ENCODE assay signal across 15 cellular contexts in the genomic region with DNA sequence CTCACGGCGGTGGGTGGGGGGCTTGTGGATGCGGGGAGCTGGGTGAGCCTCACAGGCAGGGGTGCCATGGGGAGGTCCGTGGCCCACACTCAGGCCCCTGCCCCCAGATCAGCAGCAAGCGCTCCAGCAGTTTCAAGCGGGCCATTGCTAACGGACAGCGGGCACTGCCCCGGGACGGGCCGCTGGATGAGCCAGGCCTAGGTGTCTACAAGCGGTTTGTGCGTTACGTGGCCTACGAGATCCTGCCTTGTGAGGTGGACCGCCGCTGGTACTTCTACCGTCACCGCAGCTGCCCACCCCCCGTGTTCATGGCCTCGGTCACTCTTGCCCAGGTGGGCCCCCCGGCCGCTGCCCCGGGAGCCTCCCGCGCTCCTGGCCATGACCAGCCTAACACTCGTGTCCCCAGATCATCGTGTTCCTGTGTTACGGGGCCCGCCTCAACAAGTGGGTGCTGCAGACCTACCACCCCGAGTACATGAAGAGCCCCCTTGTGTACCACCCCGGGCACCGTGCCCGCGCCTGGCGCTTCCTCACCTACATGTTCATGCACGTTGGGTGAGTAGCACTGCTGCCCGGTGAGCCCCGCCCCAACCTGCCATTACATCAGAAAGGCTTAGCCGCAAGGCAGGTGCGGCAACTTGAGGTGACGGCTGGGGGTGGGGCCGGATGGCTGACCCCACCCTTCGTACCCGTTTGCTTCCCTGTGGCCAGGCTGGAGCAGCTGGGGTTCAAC. TPM values are rescaled to one million over a fixed set of nuclear protein-coding genes. Genes with fewer than 3 reads are reported as not detected.
DNase-seq lines count a peak whose midpoint lies in the region; ATAC-seq and TF ChIP-seq lines count a peak whose summit lies in the region.
"Had no signal": no experiment of that assay in that cellular context is flagged by ENCODE, and none has a peak within 500 bp of the region (broad histone marks: within the 10 kb centered on the region; RNA-seq: fewer than 3 reads in every experiment).

No MANE protein-coding gene starts in this region.

- H3K9me3 ChIP-seq in OCI-LY1 (ENCODE audit: low read length) = no peaks in the 10 kb centered on the region
- H3K9me3 ChIP-seq in thyroid gland = no peaks in the 10 kb centered on the region
- H3K9me3 ChIP-seq: BLaER1, tibial artery had no signal

- no peaks in the 10 kb centered on the region for H4K20me1 ChIP-seq in OCI-LY1 (ENCODE audit: insufficient read depth, low read length)

- no peak overlapping the region for H3K9ac ChIP-seq in OCI-LY1 (ENCODE audit: low read length)
- H3K9ac ChIP-seq: BLaER1 had no signal

- peak; percentile 65 for ATAC-seq in left colon
- ATAC-seq: sciatic nerve had no signal

- H3K36me3 ChIP-seq in OCI-LY1 (ENCODE audit: insufficient read depth, low read length) (peaks cover 37% of the 10 kb centered on the region), thyroid gland (peaks cover 15 to 20% of the 10 kb centered on the region in 2 donors)

- H3K27me3 ChIP-seq in OCI-LY1 (ENCODE audit: insufficient read depth, low read length) (no peaks in the 10 kb centered on the region), thyroid gland (no peaks in the 10 kb centered on the region), dorsolateral prefrontal cortex (no peaks in the 10 kb centered on the region)

- 52 to 77% methylated on average over 11 to 26 of the region's 45 CpGs for WGBS in thyroid gland, 2 donors

- intact Hi-C loops in left colon (cut with DNase I, micrococcal nuclease) = no loop called here
- intact Hi-C loops in thyroid gland (cut with DNase I) = no loop called here
- intact Hi-C loops in dorsolateral prefrontal cortex (cut with DNase I) = no loop called here

- no peaks in the 10 kb centered on the region for H3F3A ChIP-seq in OCI-LY1 (ENCODE audit: insufficient read depth, low read length)

- H3K4me1 ChIP-seq in OCI-LY1 (ENCODE audit: insufficient read depth, low read length, severe bottlenecking) = peaks cover 25% of the 10 kb centered on the region
- peaks cover 21 to 29% of the 10 kb centered on the region in 2 donors for H3K4me1 ChIP-seq in thyroid gland

- no peaks in the 10 kb centered on the region for H3K9me2 ChIP-seq in OCI-LY1 (ENCODE audit: low read depth, low read length)

- no peak for TF ChIP-seq POLR2A in thyroid gland (IDR thresholded peaks at IDR 0.05)

- peak overlapping the region; percentile 18; the same call in 1 of the 2 replicates for H3K4me2 ChIP-seq in OCI-LY1 (ENCODE audit: low read length)
- H3K4me2 ChIP-seq: BLaER1 had no signal

- H3K79me2 ChIP-seq in OCI-LY1 (ENCODE audit: insufficient read depth, low read length) = 0 out of 2 replicates have a peak, but pooled peaks cover 8% of the 10 kb centered on the region

- H3K4me3 ChIP-seq in OCI-LY1 (ENCODE audit: low read depth, low read length, poor library complexity, severe bottlenecking) (no peak overlapping the region), thyroid gland (replicated peaks in 1 of 3) (no peak overlapping the region), dorsolateral prefrontal cortex (peak overlapping the region in 22 of 59 donors; percentile 43 to 72 (median 64))
- H3K4me3 ChIP-seq: BLaER1 had no signal

- H3K27ac ChIP-seq in OCI-LY1 (ENCODE audit: low read depth, low read length, poor library complexity, severe bottlenecking) (no peak overlapping the region), thyroid gland (no peak overlapping the region), dorsolateral prefrontal cortex (peak overlapping the region in 20 of 59 donors; percentile 36 to 85 (median 68))
- H3K27ac ChIP-seq: BLaER1, tibial artery had no signal

- TF ChIP-seq CTCF in OCI-LY1 (IDR thresholded peaks at IDR 0.05; ENCODE audit: low read length) (no peak), thyroid gland (IDR thresholded peaks at IDR 0.05) (no peak), dorsolateral prefrontal cortex (IDR thresholded peaks at IDR 0.05 in 54 of 56, conservative IDR thresholded peaks at IDR 0.05 in 2 of 56; ENCODE audit: low read depth in 1 of 56, partially characterized antibody in 56 of 56) (no peak)

- DNase-seq in COLO668 (lab: John Stamatoyannopoulos, UW; ENCODE audit: unreplicated experiment) (peak; percentile 95), NCI-H1105 treated with DMSO at 0.1 percent for 48 hours (lab: John Stamatoyannopoulos, UW) (peak; percentile 88), left colon (peak; percentile 92 to 94), occipital lobe (lab: John Stamatoyannopoulos, UW) (no peak), thyroid gland (no peak), dorsolateral prefrontal cortex (no peak), amniotic stem cell (lab: John Stamatoyannopoulos, UW) (no peak)
- DNase-seq: activated CD4-positive, alpha-beta T cell treated with anti-CD3 and anti-CD28 coated beads for 4 hours; activated naive CD8-positive, alpha-beta T cell treated with anti-CD3 and anti-CD28 coated beads, Interleukin-2, amount 10 ng/mL, durations not matched to agents 7 days and 5 days; glutamatergic neuron; NCI-H524 treated with DMSO at 0.1 percent for 48 hours; tibial artery had no signal

- no peak overlapping the region for H2AFZ ChIP-seq in OCI-LY1 (ENCODE audit: low read length)

RNA-seq across cellular contexts. Expression of a gene that starts 1.3 kb away (rescaled TPM):
- total RNA-seq in left colon = 1 to 10 TPM; 4.4 to 5.3 TPM
- 1.4 TPM for total RNA-seq in occipital lobe
- under 1 TPM in 3 of 4 donors, not detected in 1; 0.27 to 0.63 (median 0.56) TPM for total RNA-seq in thyroid gland
- total RNA-seq in dorsolateral prefrontal cortex = 10 to 100 TPM; 10.3 to 39.1 (median 26.5) TPM

RNA-seq across cellular contexts. Expression of a gene that starts 3.5 kb away (rescaled TPM):
- total RNA-seq in left colon = 100 to 1,000 TPM in 1 of 2 donors, 10 to 100 TPM in 1; 86.6 to 105 TPM
- 49.9 TPM for total RNA-seq in occipital lobe
- total RNA-seq in thyroid gland = 100 to 1,000 TPM; 134 to 206 (median 162) TPM
- total RNA-seq in dorsolateral prefrontal cortex = 100 to 1,000 TPM in 119 of 120 experiments, 10 to 100 TPM in 1; 99.4 to 191 (median 150) TPM

RNA-seq across cellular contexts. Expression of a gene that starts 7.4 kb away (rescaled TPM):
- total RNA-seq in left colon (10 to 100 TPM; 41.6 to 49.2 TPM), occipital lobe (14.3 TPM), thyroid gland (100 to 1,000 TPM in 3 of 4 donors, 10 to 100 TPM in 1; 72.8 to 156 (median 124) TPM), dorsolateral prefrontal cortex (10 to 100 TPM; 19.0 to 50.5 (median 30.3) TPM)

RNA-seq across cellular contexts. Expression of a gene that starts 8.8 kb away (rescaled TPM):
- total RNA-seq in left colon = 100 to 1,000 TPM; 118 to 158 TPM
- total RNA-seq in occipital lobe = 20.9 TPM
- 10 to 100 TPM; 49.7 to 81.8 (median 57.6) TPM for total RNA-seq in thyroid gland
- 100 to 1,000 TPM in 63 of 120 experiments, 10 to 100 TPM in 57; 69.8 to 145 (median 101) TPM for total RNA-seq in dorsolateral prefrontal cortex

RNA-seq across cellular contexts. Expression of a gene that starts 13.5 kb away (rescaled TPM):
- 10 to 100 TPM in 1 of 2 donors, 1 to 10 TPM in 1; 9.5 to 10.6 TPM for total RNA-seq in left colon
- total RNA-seq in occipital lobe = 3.0 TPM
- 10 to 100 TPM; 13.3 to 20.1 (median 17.6) TPM for total RNA-seq in thyroid gland
- 10 to 100 TPM; 12.4 to 22.0 (median 17.5) TPM for total RNA-seq in dorsolateral prefrontal cortex

Comparison
In these comparisons a context has a peak if more than half of its experiments do, and no peak if none do; other contexts are left out.
1. DNase-seq: peak in COLO668 (single experiment), NCI-H1105 treated with DMSO at 0.1 percent for 48 hours (single experiment) and left colon (2 of 2); none in occipital lobe (single experiment), thyroid gland (0 of 2), dorsolateral prefrontal cortex (0 of 10) and amniotic stem cell (single experiment).